34 cellular contexts compared by ENCODE assay signal in the genomic region with DNA sequence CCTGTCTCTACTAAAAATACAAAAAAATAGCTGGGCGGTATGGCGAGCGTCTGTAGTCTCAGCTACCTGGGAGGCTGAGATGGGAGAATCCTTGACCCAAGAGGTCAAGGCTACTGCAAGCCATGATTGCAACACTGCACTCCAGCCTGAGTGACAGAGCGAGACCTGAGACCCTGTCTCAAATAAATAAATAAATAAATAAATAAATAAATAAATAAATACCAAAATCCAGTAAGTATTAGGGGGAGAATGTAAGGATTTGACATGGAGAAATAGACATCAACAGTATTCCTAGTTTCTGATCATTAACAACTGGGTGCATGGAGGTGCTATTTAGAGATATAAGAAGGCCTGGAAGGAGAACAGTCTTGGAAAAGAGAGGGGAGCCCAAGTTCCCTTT.
A peak's percentile ranks its signal among the peaks of the same experiment; 100 is the strongest.
DNase-seq lines count a peak whose midpoint lies in the region; ATAC-seq, FAIRE-seq and TF ChIP-seq lines count a peak whose summit lies in the region.
"Had no signal": no experiment of that assay in that cellular context is flagged by ENCODE, and none has a peak within 500 bp of the region (broad histone marks: within the 10 kb centered on the region; RNA-seq: fewer than 3 reads in every experiment).

No MANE protein-coding gene starts in this region.

- H3K4me1 Mint-ChIP-seq in endodermal cell, result peaks cover 16% of the 10 kb centered on the region
- H3K4me1 Mint-ChIP-seq: B cell; CD14-positive monocyte; CD4-positive, alpha-beta memory T cell; CD4-positive, CD25-positive, alpha-beta regulatory T cell; CD8-positive, alpha-beta memory T cell had no signal

- no peak overlapping the region for H3K4me2 ChIP-seq in A549
- H3K4me2 ChIP-seq: BLaER1; BLaER1 treated with 17β-estradiol and CSF1 and Interleukin-3, amounts not matched to agents 10 nM and 100 nM had no signal

- H3K27ac ChIP-seq in A549 (no peak overlapping the region), HEK293 (ENCODE audit: extremely low read depth, low read depth, low read length) (no peak overlapping the region), endodermal cell (ENCODE audit: low read depth, low read length) (no peak overlapping the region)
- H3K27ac ChIP-seq: 22Rv1; BLaER1; BLaER1 treated with 17β-estradiol and CSF1 and Interleukin-3, amounts not matched to agents 10 nM and 100 nM; C4-2B had no signal

- peaks cover 2% of the 10 kb centered on the region for H3K36me3 Mint-ChIP-seq in endodermal cell (ENCODE audit: low read depth)
- H3K36me3 Mint-ChIP-seq: CD14-positive monocyte; CD4-positive, alpha-beta memory T cell; CD4-positive, CD25-positive, alpha-beta regulatory T cell; CD8-positive, alpha-beta memory T cell; CD8-positive, alpha-beta T cell had no signal

- H3K27me3 ChIP-seq in endodermal cell (ENCODE audit: control insufficient read depth, insufficient read depth, low read length, poor library complexity, severe bottlenecking), result no peaks in the 10 kb centered on the region
- H3K27me3 ChIP-seq: BE2C; BLaER1; BLaER1 treated with 17β-estradiol and CSF1 and Interleukin-3, amounts not matched to agents 10 nM and 100 nM had no signal

- H3K9me3 ChIP-seq in A549 (no peaks in the 10 kb centered on the region), HEK293 (ENCODE audit: control insufficient read depth, insufficient read depth, low read depth, low read length) (no peaks in the 10 kb centered on the region), endodermal cell (ENCODE audit: control insufficient read depth, low read length) (peaks cover 50% of the 10 kb centered on the region)
- H3K9me3 ChIP-seq: BE2C had no signal

- no peak overlapping the region for H3K27ac Mint-ChIP-seq in endodermal cell
- H3K27ac Mint-ChIP-seq: B cell; CD14-positive monocyte; CD4-positive, alpha-beta memory T cell; CD4-positive, alpha-beta T cell; CD4-positive, CD25-positive, alpha-beta regulatory T cell; CD8-positive, alpha-beta memory T cell; CD8-positive, alpha-beta T cell had no signal

- CTCF ChIA-PET in A549 (lab: Yijun Ruan, JAX) (no interaction called here), HEK293 (lab: Yijun Ruan, JAX) (no interaction called here)

- no peak for TF ChIP-seq EP300 in A549 (IDR thresholded peaks at IDR 0.05)

- WGBS in A549 (ENCODE audit: missing lambda C conversion rate), result 81% methylated on average over 4 of the region's 4 CpGs
- WGBS in endodermal cell (ENCODE audit: insufficient coverage in 1 of 2, insufficient read length in 1 of 2), 2 experiments, result 94 to 100% methylated on average over 3 of the region's 4 CpGs

- no peak overlapping the region for H3K9ac ChIP-seq in endodermal cell (ENCODE audit: extremely low read depth, low read length, poor library complexity, severe bottlenecking)
- H3K9ac ChIP-seq: BLaER1; BLaER1 treated with 17β-estradiol and CSF1 and Interleukin-3, amounts not matched to agents 10 nM and 100 nM had no signal

- H3K36me3 ChIP-seq in HEK293 (ENCODE audit: control insufficient read depth in 2 of 2, insufficient read depth in 1 of 2, low read length in 2 of 2) (no peaks in the 10 kb centered on the region), endodermal cell (ENCODE audit: control insufficient read depth, insufficient read depth, low read length) (no peaks in the 10 kb centered on the region)
- H3K36me3 ChIP-seq: BE2C; BLaER1; BLaER1 treated with 17β-estradiol and CSF1 and Interleukin-3, amounts not matched to agents 10 nM and 100 nM had no signal

- intact Hi-C loops in posterior cingulate gyrus (cut with DNase I), result no loop called here

- no peak for TF ChIP-seq CTCF in A549 (IDR thresholded peaks at IDR 0.05)
- TF ChIP-seq CTCF in HEK293 (tag by site-specific recombination; IDR thresholded peaks at IDR 0.05), result no peak
- TF ChIP-seq CTCF in endodermal cell (conservative IDR thresholded peaks at IDR 0.05), result no peak

- no peak for TF ChIP-seq RAD21 in A549 (conservative IDR thresholded peaks at IDR 0.05 in 1 of 2, IDR thresholded peaks at IDR 0.05 in 1 of 2)

- FAIRE-seq in A549 (lab: Jason Lieb, UNC), result no peak
- FAIRE-seq: A204.1, D721Med had no signal

- peaks cover 36% of the 10 kb centered on the region for H3K9me3 Mint-ChIP-seq in endodermal cell

- POLR2A ChIA-PET in A549 (lab: Yijun Ruan, JAX), result no interaction called here
- POLR2A ChIA-PET in HEK293 (lab: Yijun Ruan, JAX), result no interaction called here

- H3K4me3 ChIP-seq in A549 (no peak overlapping the region), HEK293 (ENCODE audit: low read depth, low read length) (no peak overlapping the region), endodermal cell (ENCODE audit: low read length) (peak overlapping the region; percentile 58)
- H3K4me3 ChIP-seq: BLaER1; BLaER1 treated with 17β-estradiol and CSF1 and Interleukin-3, amounts not matched to agents 10 nM and 100 nM had no signal

- no peaks in the 10 kb centered on the region for H3K27me3 Mint-ChIP-seq in endodermal cell (ENCODE audit: insufficient read depth)
- H3K27me3 Mint-ChIP-seq: B cell; CD4-positive, alpha-beta memory T cell; CD4-positive, alpha-beta T cell; CD4-positive, CD25-positive, alpha-beta regulatory T cell; CD8-positive, alpha-beta memory T cell had no signal

- DNase-seq in A549 (ENCODE audit: low read depth in 1 of 2, low spot score in 1 of 2) (no peak), endodermal cell (no peak), NCI-H774 (lab: John Stamatoyannopoulos, UW) (no peak), NCI-H1105 treated with DMSO at 0.1 percent for 48 hours (lab: John Stamatoyannopoulos, UW) (no peak), posterior cingulate gyrus (no peak)
- DNase-seq: 8988T; ACHN; AML-193; BE2C; C1 segment of cervical spinal cord; Caco-2; Calu3; CD4-positive, alpha-beta memory T cell; CD4-positive, alpha-beta T cell; CD4-positive, CD25-positive, alpha-beta regulatory T cell; CD8-positive, alpha-beta memory T cell; CD8-positive, alpha-beta T cell; COR-L47; DMS 273 treated with DMSO at 0.1 percent for 48 hours; DMS153; DMS53; DMS79; DMS79 treated with DMSO at 0.1 percent for 48 hours; DND-41; EL had no signal

- no peak for ATAC-seq in A549
- ATAC-seq: CD8-positive, alpha-beta T cell had no signal

- no peak for TF ChIP-seq POLR2A in A549 (IDR thresholded peaks at IDR 0.05; ENCODE audit: low read length)

- no peaks in the 10 kb centered on the region for H3K4me1 ChIP-seq in A549
- no peaks in the 10 kb centered on the region for H3K4me1 ChIP-seq in HEK293 (ENCODE audit: control insufficient read depth, insufficient read depth, low read length)
- H3K4me1 ChIP-seq in endodermal cell (ENCODE audit: control insufficient read depth, insufficient read depth, low read length), result peaks cover 3% of the 10 kb centered on the region
- H3K4me1 ChIP-seq: BE2C, Caco-2 had no signal

- H3K4me3 Mint-ChIP-seq in endodermal cell, result no peak overlapping the region
- H3K4me3 Mint-ChIP-seq: B cell; CD14-positive monocyte; CD4-positive, alpha-beta memory T cell; CD4-positive, alpha-beta T cell; CD4-positive, CD25-positive, alpha-beta regulatory T cell; CD8-positive, alpha-beta memory T cell; CD8-positive, alpha-beta T cell had no signal

TF ChIP-seq in A549, 52 proteins besides CTCF, POLR2A, EP300 and RAD21:
- TF ChIP-seq ZC3H11A (IDR thresholded peaks at IDR 0.05), result peak; percentile 20; the same call in 1 of the 2 replicates
- TF ChIP-seq TFCP2L1 (CRISPR knock-in tag; IDR thresholded peaks at IDR 0.05), result no peak
- TF ChIP-seq, protein P1, sequence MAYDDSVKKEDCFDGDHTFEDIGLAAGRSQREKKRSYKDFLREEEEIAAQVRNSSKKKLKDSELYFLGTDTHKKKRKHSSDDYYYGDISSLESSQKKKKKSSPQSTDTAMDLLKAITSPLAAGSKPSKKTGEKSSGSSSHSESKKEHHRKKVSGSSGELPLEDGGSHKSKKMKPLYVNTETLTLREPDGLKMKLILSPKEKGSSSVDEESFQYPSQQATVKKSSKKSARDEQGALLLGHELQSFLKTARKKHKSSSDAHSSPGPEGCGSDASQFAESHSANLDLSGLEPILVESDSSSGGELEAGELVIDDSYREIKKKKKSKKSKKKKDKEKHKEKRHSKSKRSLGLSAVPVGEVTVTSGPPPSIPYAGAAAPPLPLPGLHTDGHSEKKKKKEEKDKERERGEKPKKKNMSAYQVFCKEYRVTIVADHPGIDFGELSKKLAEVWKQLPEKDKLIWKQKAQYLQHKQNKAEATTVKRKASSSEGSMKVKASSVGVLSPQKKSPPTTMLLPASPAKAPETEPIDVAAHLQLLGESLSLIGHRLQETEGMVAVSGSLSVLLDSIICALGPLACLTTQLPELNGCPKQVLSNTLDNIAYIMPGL (CRISPR knock-in tag; IDR thresholded peaks at IDR 0.05; ENCODE audit: borderline replicate concordance), result no peak
- TF ChIP-seq FOXS1 (CRISPR knock-in tag; IDR thresholded peaks at IDR 0.05), result no peak

TF ChIP-seq in HEK293, 187 proteins besides CTCF, POLR2A, EP300 and RAD21 (continues in another document):
- TF ChIP-seq ZNF623 (tag by site-specific recombination; IDR thresholded peaks at IDR 0.05) (peak; percentile 31; the same call in 1 of the 2 replicates), ZNF394 (tag by site-specific recombination; IDR thresholded peaks at IDR 0.05; ENCODE audit: borderline replicate concordance) (peak; percentile 56; the same call in 1 of the 2 replicates), ZNF785 (tag by site-specific recombination; IDR thresholded peaks at IDR 0.05) (no peak), ZNF426 (tag by site-specific recombination; IDR thresholded peaks at IDR 0.05) (peak; percentile 48), ZNF555 (tag by site-specific recombination; conservative IDR thresholded peaks at IDR 0.05) (peak; percentile 36), ZNF184 (tag by site-specific recombination; IDR thresholded peaks at IDR 0.05) (no peak), ZNF140 (tag by site-specific recombination; IDR thresholded peaks at IDR 0.05) (peak; percentile 50; the same call in 1 of the 2 replicates), ZNF654 (tag by site-specific recombination; IDR thresholded peaks at IDR 0.05; ENCODE audit: low read depth) (peak; percentile 5; the same call in 1 of the 2 replicates), ZNF202 (tag by site-specific recombination; IDR thresholded peaks at IDR 0.05; ENCODE audit: borderline replicate concordance) (peak; percentile 27; the same call in 1 of the 2 replicates)
- TF ChIP-seq, protein P2, sequence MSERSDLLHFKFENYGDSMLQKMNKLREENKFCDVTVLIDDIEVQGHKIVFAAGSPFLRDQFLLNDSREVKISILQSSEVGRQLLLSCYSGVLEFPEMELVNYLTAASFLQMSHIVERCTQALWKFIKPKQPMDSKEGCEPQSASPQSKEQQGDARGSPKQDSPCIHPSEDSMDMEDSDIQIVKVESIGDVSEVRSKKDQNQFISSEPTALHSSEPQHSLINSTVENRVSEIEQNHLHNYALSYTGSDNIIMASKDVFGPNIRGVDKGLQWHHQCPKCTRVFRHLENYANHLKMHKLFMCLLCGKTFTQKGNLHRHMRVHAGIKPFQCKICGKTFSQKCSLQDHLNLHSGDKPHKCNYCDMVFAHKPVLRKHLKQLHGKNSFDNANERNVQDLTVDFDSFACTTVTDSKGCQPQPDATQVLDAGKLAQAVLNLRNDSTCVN (tag by site-specific recombination; optimal IDR thresholded peaks at IDR 0.05), result no peak
